Comparison of ENCODE assay signal across 25 cellular contexts in the genomic region with DNA sequence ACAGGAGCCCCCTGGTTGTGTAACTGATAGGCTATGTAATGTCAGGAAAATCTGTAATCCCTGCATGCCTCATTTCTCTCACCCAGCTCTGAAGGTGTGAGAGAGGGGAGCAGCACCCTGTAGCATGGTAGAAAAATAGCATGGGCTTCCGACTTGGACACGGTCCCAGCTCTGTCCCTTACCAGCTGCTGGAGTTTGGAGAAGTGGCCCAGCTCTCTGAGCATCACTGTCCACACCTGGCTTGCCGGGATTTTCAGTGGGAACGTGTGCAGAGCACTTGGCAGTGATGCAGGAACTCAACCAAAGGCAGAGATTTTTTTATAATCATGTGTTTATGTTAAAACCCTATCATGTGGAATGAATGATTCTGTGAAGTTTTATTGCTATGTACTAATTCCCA. TPM values are rescaled to one million over a fixed set of nuclear protein-coding genes. Genes with fewer than 3 reads are reported as not detected.
A peak's percentile ranks its signal among the peaks of the same experiment; 100 is the strongest.
DNase-seq lines count a peak whose midpoint lies in the region; ATAC-seq and TF ChIP-seq lines count a peak whose summit lies in the region.
"Had no signal": no experiment of that assay in that cellular context is flagged by ENCODE, and none has a peak within 500 bp of the region (broad histone marks: within the 10 kb centered on the region; RNA-seq: fewer than 3 reads in every experiment).

No MANE protein-coding gene starts in this region.

- peak overlapping the region; percentile 70 for H3K27ac Mint-ChIP-seq in stimulated activated effector memory CD8-positive, alpha-beta T cell treated with anti-CD3 and anti-CD28 coated beads, Interleukin-12 subunit alpha, Interleukin-12 subunit beta, amount 100 ng/mL, for 72 hours
- H3K27ac Mint-ChIP-seq: activated CD4-positive, alpha-beta memory T cell treated with anti-CD3 and anti-CD28 coated beads for 36 hours had no signal

- H3K9me3 Mint-ChIP-seq in stimulated activated effector memory CD8-positive, alpha-beta T cell treated with anti-CD3 and anti-CD28 coated beads, Interleukin-12 subunit alpha, Interleukin-12 subunit beta, amount 100 ng/mL, for 72 hours, result no peaks in the 10 kb centered on the region
- H3K9me3 Mint-ChIP-seq: activated CD4-positive, alpha-beta memory T cell treated with anti-CD3 and anti-CD28 coated beads for 36 hours; natural killer cell; T-helper 1 cell treated with Interleukin-12 subunit alpha and Interleukin-12 subunit beta and Interleukin-4 antibody, amounts not matched to agents 30 μg/mL and 1 μg/mL, for 36 hours had no signal

- no peak for TF ChIP-seq POLR2A in erythroblast (IDR thresholded peaks at IDR 0.05; ENCODE audit: low read length)

- H3K27me3 ChIP-seq in lower lobe of right lung (ENCODE audit: low read depth), result no peaks in the 10 kb centered on the region
- H3K27me3 ChIP-seq: adrenal gland, body of pancreas, MG63 had no signal

- no peak overlapping the region for H3K4me3 ChIP-seq in lower lobe of right lung
- H3K4me3 ChIP-seq: adrenal gland, body of pancreas, HAP-1, MG63, mucosa of descending colon had no signal

- in situ Hi-C loops in G401 (cut with HindIII; ENCODE audit: low sequenced_read_pairs), result no loop called here

- intact Hi-C loops in lower lobe of right lung (cut with DNase I), result no loop called here

- H3K27ac ChIP-seq in angular gyrus (ENCODE audit: low read depth, low read length) (peak overlapping the region; percentile 79), lower lobe of right lung (no peak overlapping the region)
- H3K27ac ChIP-seq: body of pancreas, HL-60, KMS-11, RWPE1 had no signal

- no peak overlapping the region for H3K4me3 Mint-ChIP-seq in stimulated activated effector memory CD8-positive, alpha-beta T cell treated with anti-CD3 and anti-CD28 coated beads, Interleukin-12 subunit alpha, Interleukin-12 subunit beta, amount 100 ng/mL, for 72 hours
- H3K4me3 Mint-ChIP-seq: activated CD4-positive, alpha-beta memory T cell treated with anti-CD3 and anti-CD28 coated beads for 36 hours; natural killer cell; T-helper 1 cell treated with Interleukin-12 subunit alpha and Interleukin-12 subunit beta and Interleukin-4 antibody, amounts not matched to agents 30 μg/mL and 1 μg/mL, for 36 hours had no signal

- H3K36me3 ChIP-seq in lower lobe of right lung, result no peaks in the 10 kb centered on the region
- H3K36me3 ChIP-seq: adrenal gland, HAP-1, MG63 had no signal

- DNase-seq in G401 (ENCODE audit: low spot score) (peak; percentile 21), NCI-H1092 treated with DMSO at 0.1 percent for 48 hours (lab: John Stamatoyannopoulos, UW) (peak; percentile 15), lower lobe of right lung (no peak), erythroblast (lab: John Stamatoyannopoulos, UW) (no peak)
- no peak for DNase-seq in stimulated activated effector memory CD8-positive, alpha-beta T cell treated with anti-CD3 and anti-CD28 coated beads, Interleukin-12 subunit alpha, Interleukin-12 subunit beta, amount 100 ng/mL, for 72 hours (ENCODE audit: low spot score in 2 of 2)
- no peak for DNase-seq in activated CD8-positive, alpha-beta memory T cell treated with anti-CD3 and anti-CD28 coated beads, Interleukin-2, amount 50 U/mL, for 4 hours
- DNase-seq: activated CD4-positive, alpha-beta memory T cell treated with anti-CD3 and anti-CD28 coated beads for 36 hours; activated CD4-positive, CD25-positive, alpha-beta regulatory T cell treated with anti-CD3 and anti-CD28 coated beads, Interleukin-2, amount 50 U/mL, for 72 hours; activated naive CD4-positive, alpha-beta T cell treated with Interleukin-2 at 50 U/mL for 16 hours; adrenal gland; body of pancreas; foreskin melanocyte; MG63; mucosa of descending colon; natural killer cell; NCI-H1436; OCI-M1; SK-N-SH; stimulated activated naive CD4-positive, alpha-beta T cell treated with Interleukin-2 at 50 U/mL for 16 hours had no signal

- H3K9me3 ChIP-seq in lower lobe of right lung, result no peaks in the 10 kb centered on the region
- H3K9me3 ChIP-seq: adrenal gland, body of pancreas, HAP-1, MG63, mucosa of descending colon, SK-N-SH had no signal

- TF ChIP-seq CTCF in lower lobe of right lung (IDR thresholded peaks at IDR 0.05), result no peak

- H3K36me3 Mint-ChIP-seq in stimulated activated effector memory CD8-positive, alpha-beta T cell treated with anti-CD3 and anti-CD28 coated beads, Interleukin-12 subunit alpha, Interleukin-12 subunit beta, amount 100 ng/mL, for 72 hours, result peaks cover 5% of the 10 kb centered on the region
- H3K36me3 Mint-ChIP-seq: natural killer cell had no signal

- peaks cover 39% of the 10 kb centered on the region for H3K4me1 Mint-ChIP-seq in stimulated activated effector memory CD8-positive, alpha-beta T cell treated with anti-CD3 and anti-CD28 coated beads, Interleukin-12 subunit alpha, Interleukin-12 subunit beta, amount 100 ng/mL, for 72 hours

- H3K4me1 ChIP-seq in lower lobe of right lung, result peaks cover 45% of the 10 kb centered on the region
- H3K4me1 ChIP-seq: body of pancreas had no signal

- no peak for ATAC-seq in stimulated activated effector memory CD8-positive, alpha-beta T cell treated with anti-CD3 and anti-CD28 coated beads, Interleukin-12 subunit alpha, Interleukin-12 subunit beta, amount 100 ng/mL, for 72 hours
- ATAC-seq in lower lobe of right lung, result no peak
- ATAC-seq: body of pancreas, mucosa of descending colon, natural killer cell had no signal

RNA-seq across cellular contexts. Expression of a gene that starts 34.6 kb away (rescaled TPM):
- total RNA-seq in G401 (2014; rRNA removed; shearing (Covaris generic)), result 12.9 and 17.2 TPM in 2 replicates
- total RNA-seq in lower lobe of right lung, result 13.9 TPM

Comparison
In these comparisons a context has a peak if more than half of its experiments do, and no peak if none do; other contexts are left out.
1. DNase-seq: peak in G401 (single experiment) and NCI-H1092 treated with DMSO at 0.1 percent for 48 hours (single experiment); none in stimulated activated effector memory CD8-positive, alpha-beta T cell treated with anti-CD3 and anti-CD28 coated beads, Interleukin-12 subunit alpha, Interleukin-12 subunit beta, amount 100 ng/mL, for 72 hours (0 of 2), activated CD8-positive, alpha-beta memory T cell treated with anti-CD3 and anti-CD28 coated beads, Interleukin-2, amount 50 U/mL, for 4 hours (single experiment), lower lobe of right lung (single experiment) and erythroblast (0 of 2).